8 cellular contexts compared by ENCODE assay signal in the genomic region with DNA sequence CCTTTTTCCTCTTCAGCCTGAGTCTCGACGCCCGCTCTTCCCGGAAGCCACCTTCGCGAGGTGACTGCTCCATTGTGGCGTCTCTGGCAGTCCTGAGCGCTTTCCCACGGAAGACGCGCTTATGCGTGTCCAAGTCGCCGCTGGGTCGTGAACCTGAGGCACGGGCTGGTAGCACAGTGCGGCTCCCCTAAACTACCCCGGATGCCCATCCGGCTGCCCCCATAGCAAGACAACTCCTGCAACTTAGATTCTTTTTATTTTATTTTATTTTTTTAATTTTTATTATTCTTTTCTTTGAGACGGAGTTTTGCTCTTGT. TPM values are rescaled to one million over a fixed set of nuclear protein-coding genes. Genes with fewer than 3 reads are reported as not detected.
DNase-seq lines count a peak whose midpoint lies in the region; ATAC-seq, FAIRE-seq and TF ChIP-seq lines count a peak whose summit lies in the region.

No MANE protein-coding gene starts in this region.

- 30% methylated on average over 20 of the region's 20 CpGs; no CpG with 5 or more reads in 1 of the 2 experiments for WGBS in H1 (ENCODE audit: extremely low coverage in 1 of 2, insufficient coverage in 1 of 2, insufficient read length in 1 of 2, insufficient replicate concordance in 2 of 2, low coverage in 1 of 2, low lambda C conversion rate in 2 of 2, missing lambda C conversion rate in 1 of 2), 2 experiments

- H3K79me2 ChIP-seq in KMS-11 (ENCODE audit: insufficient read depth, low read depth) (no peaks in the 10 kb centered on the region), H1 (ENCODE audit: control insufficient read depth in 1 of 2, insufficient read depth in 2 of 2, low read length in 2 of 2) (peaks cover 5 to 19% of the 10 kb centered on the region in 2 experiments), osteoblast (ENCODE audit: insufficient read depth, low read length) (no peaks in the 10 kb centered on the region)

- peak overlapping the region; percentile 80 for H2BK120ac ChIP-seq in H1 (replicated peaks; ENCODE audit: low read depth, low read length)

- peaks cover 5% of the 10 kb centered on the region; the same call in 1 of the 2 replicates for H3K79me1 ChIP-seq in H1 (ENCODE audit: low read depth, low read length)

- TF ChIP-seq CTCF in GM06990 (IDR thresholded peaks at IDR 0.05; ENCODE audit: insufficient read depth, low read length, poor library complexity, severe bottlenecking) (no peak), KMS-11 (conservative IDR thresholded peaks at IDR 0.05; ENCODE audit: low read depth, low read length) (no peak), H1 (IDR thresholded peaks at IDR 0.05; ENCODE audit: control extremely low read depth in 1 of 3, insufficient read depth in 1 of 3, low read depth in 1 of 3, low read length in 3 of 3) (no peak), osteoblast (IDR thresholded peaks at IDR 0.05; ENCODE audit: extremely low read depth, low read depth, low read length) (no peak)

- TF ChIP-seq RAD21 in H1 (IDR thresholded peaks at IDR 0.05 in 1 of 2, conservative IDR thresholded peaks at IDR 0.05 in 1 of 2; ENCODE audit: low read depth in 2 of 2, low read length in 2 of 2) = no peak

- peak overlapping the region; percentile 90 for H2BK5ac ChIP-seq in H1 (ENCODE audit: low read depth, low read length)

- no peak for ATAC-seq in HG02885 (IDR thresholded peaks at IDR 0.05; ENCODE audit: poor library complexity, unreplicated experiment)
- ATAC-seq in HG02623 (IDR thresholded peaks at IDR 0.05; ENCODE audit: unreplicated experiment) = no peak

- peak overlapping the region; percentile 98; the same call in 1 of the 2 replicates for H2BK15ac ChIP-seq in H1 (ENCODE audit: low read length)

- TF ChIP-seq EP300 in H1 (IDR thresholded peaks at IDR 0.05; ENCODE audit: borderline replicate concordance in 1 of 2, low read depth in 2 of 2, low read length in 2 of 2) = no peak

- H3K27ac ChIP-seq in KMS-11 (peak overlapping the region; percentile 59), H1 (ENCODE audit: low read depth, low read length) (peak overlapping the region; percentile 84), osteoblast (ENCODE audit: low read depth, low read length) (peak overlapping the region; percentile 91)

- POLR2A ChIA-PET in H1 (lab: Charles Lee; ENCODE audit: partially characterized antibody) = interaction anchor here (0.6 to 5.9 kb wide), 11 partner anchors 10 to 422 kb away, joined by 3 to 61 read pairs (median 4); a partner anchor contains a TSS

- H3K4me3 ChIP-seq in GM06990 (replicated peaks; ENCODE audit: low read depth, low read length) (peak overlapping the region; percentile 58), KMS-11 (IDR thresholded peaks at IDR 0.05; ENCODE audit: insufficient read depth, low read depth, low read length) (no peak overlapping the region), H1 (ENCODE audit: extremely low read depth in 1 of 4, insufficient read depth in 2 of 4, low read depth in 3 of 4, low read length in 4 of 4) (peak overlapping the region; percentile 34 to 84 (median 51); a peak in 7 of 8 replicates), osteoblast (ENCODE audit: insufficient read depth, low read length) (peak overlapping the region; percentile 76)

- H3K9ac ChIP-seq in KMS-11 = peak overlapping the region; percentile 54; the same call in 1 of the 2 replicates
- peak overlapping the region in 2 of 4 experiments; percentile 30 to 68; a peak in 4 of 7 replicates for H3K9ac ChIP-seq in H1 (replicated peaks in 1 of 4; ENCODE audit: extremely low read depth in 1 of 4, low read depth in 3 of 4, low read length in 3 of 4)

- H3K9me3 ChIP-seq in H1 (ENCODE audit: insufficient read depth in 2 of 2, low read depth in 1 of 2, low read length in 1 of 2) = no peaks in the 10 kb centered on the region
- H3K9me3 ChIP-seq in osteoblast (ENCODE audit: low read depth, low read length) = no peaks in the 10 kb centered on the region

- TF ChIP-seq POLR2A in H1 (IDR thresholded peaks at IDR 0.05; ENCODE audit: control extremely low read depth in 1 of 2, low read depth in 2 of 2, low read length in 2 of 2) = no peak

- H2AFZ ChIP-seq in KMS-11 (ENCODE audit: low read depth) (peak overlapping the region; percentile 38), H1 (ENCODE audit: low read length) (no peak overlapping the region), osteoblast (ENCODE audit: low read length) (peak overlapping the region; percentile 93)

- no peak overlapping the region for H3K23ac ChIP-seq in H1 (ENCODE audit: insufficient read length)

- FAIRE-seq in H1 (lab: Jason Lieb, UNC) = no peak

- H4K20me1 ChIP-seq in KMS-11 (ENCODE audit: insufficient read depth) (no peaks in the 10 kb centered on the region), H1 (replicated peaks in 1 of 2; ENCODE audit: control insufficient read depth in 1 of 2, insufficient read depth in 2 of 2, low read length in 2 of 2) (peaks cover 15 to 20% of the 10 kb centered on the region in 2 experiments), osteoblast (ENCODE audit: insufficient read depth, low read length) (no peaks in the 10 kb centered on the region)

- peak overlapping the region; percentile 94 for H3K4ac ChIP-seq in H1 (replicated peaks; ENCODE audit: insufficient read length, low read depth, low read length)

- H4K5ac ChIP-seq in H1 (ENCODE audit: insufficient read length, low read depth, low read length) = peak overlapping the region; percentile 84

- no peaks in the 10 kb centered on the region for H3K27me3 ChIP-seq in GM06990 (replicated peaks; ENCODE audit: control insufficient read depth, insufficient read depth, low read length)
- H3K27me3 ChIP-seq in KMS-11 (ENCODE audit: insufficient read depth, low read depth) = no peaks in the 10 kb centered on the region
- no peaks in the 10 kb centered on the region; a peak in 1 of 7 replicates for H3K27me3 ChIP-seq in H1 (replicated peaks in 1 of 4; ENCODE audit: control insufficient read depth in 3 of 4, extremely low read depth in 1 of 4, insufficient read depth in 3 of 4, low read length in 3 of 4)
- no peaks in the 10 kb centered on the region for H3K27me3 ChIP-seq in osteoblast (ENCODE audit: insufficient read depth, low read length)

- peak overlapping the region; percentile 36 for H3K56ac ChIP-seq in H1 (replicated peaks; ENCODE audit: insufficient read length, low read depth, low read length)

- no peak overlapping the region for H3K14ac ChIP-seq in H1 (ENCODE audit: insufficient read length)

- no peak overlapping the region for H2BK20ac ChIP-seq in H1 (ENCODE audit: low read length)

- CTCF ChIA-PET in H1 (lab: Charles Lee; ENCODE audit: partially characterized antibody) = interaction anchor here (2.3 to 4.0 kb wide), 3 partner anchors 24 to 144 kb away, joined by 10 to 23 read pairs (median 11); a partner anchor contains a TSS

- peak overlapping the region; percentile 72 for H4K8ac ChIP-seq in H1 (ENCODE audit: extremely low read depth, insufficient read depth, low read length)

- H3K4me2 ChIP-seq in KMS-11 (peak overlapping the region; percentile 87), H1 (ENCODE audit: insufficient read depth in 1 of 2, low read depth in 2 of 2, low read length in 2 of 2) (peak overlapping the region; percentile 92 to 99), osteoblast (ENCODE audit: insufficient read depth, low read length) (peak overlapping the region; percentile 78)

- H3K18ac ChIP-seq in H1 (ENCODE audit: extremely low read depth, low read length) = peak overlapping the region; percentile 96

- H3K36me3 ChIP-seq in GM06990 (ENCODE audit: control insufficient read depth, insufficient read depth, low read length) (no peaks in the 10 kb centered on the region; the same call in 1 of the 2 replicates), KMS-11 (ENCODE audit: insufficient read depth) (no peaks in the 10 kb centered on the region), H1 (ENCODE audit: control insufficient read depth in 2 of 4, insufficient read depth in 4 of 4, low read length in 3 of 4) (peaks cover 0 to 4% (median 0%) of the 10 kb centered on the region in 4 experiments; a peak in 3 of 8 replicates), osteoblast (ENCODE audit: insufficient read depth, low read length) (no peaks in the 10 kb centered on the region)

- DNase-seq in GM06990 (ENCODE audit: extremely low read depth, insufficient read length) (no peak), H1 (ENCODE audit: low read depth in 1 of 2, low spot score in 2 of 2) (no peak), osteoblast (ENCODE audit: insufficient read length, low spot score, missing footprints) (no peak), inferior parietal cortex (ENCODE audit: extremely low spot score) (no peak), kidney tubule cell (ENCODE audit: low spot score) (no peak)

- H3K23me2 ChIP-seq in H1 (ENCODE audit: low read depth, low read length) = peaks cover 22% of the 10 kb centered on the region

- peak overlapping the region; percentile 94 for H4K91ac ChIP-seq in H1 (replicated peaks; ENCODE audit: insufficient read length, low read length)

- H3K4me1 ChIP-seq in KMS-11 (ENCODE audit: low read depth, poor library complexity, severe bottlenecking) (peaks cover 26% of the 10 kb centered on the region), H1 (replicated peaks in 1 of 4; ENCODE audit: control insufficient read depth in 3 of 4, insufficient read depth in 4 of 4, low read length in 3 of 4) (peaks cover 0 to 28% (median 20%) of the 10 kb centered on the region in 4 experiments; a peak in 5 of 7 replicates), osteoblast (ENCODE audit: insufficient read depth, low read length) (peaks cover 15% of the 10 kb centered on the region)

- H2AK5ac ChIP-seq in H1 (ENCODE audit: low read depth, low read length) = peak overlapping the region; percentile 76; the same call in 1 of the 2 replicates

- peak overlapping the region; percentile 97 for H2BK12ac ChIP-seq in H1 (ENCODE audit: low read depth, low read length)

RNA-seq across cellular contexts. Expression of a gene that starts 2.1 kb away (rescaled TPM):
- 45.8 and 50.3 TPM in 2 replicates for total RNA-seq in H1 (2021; fragmentation: NEBNext Ultra II Directional; extraction: Animal tissue kit (Norgen Biotek cat#: 25700))
- 35.1 and 52.8 TPM in 2 replicates for polyA plus RNA-seq in H1 (2011; rRNA removed)
- 35.5 TPM for polyA plus RNA-seq in H1 (2011; cell fraction: cytosol; rRNA removed)
- polyA plus RNA-seq in H1 (2011; cell fraction: nucleus; rRNA removed) = 118 TPM
- polyA plus RNA-seq in H1 (2012, experiment 1 of 2) = 31.5 to 37.1 TPM (median 35.1 TPM) in 4 replicates
- polyA plus RNA-seq in H1 (2012, experiment 2 of 2) = 24.8 TPM
- polyA plus RNA-seq in H1 (2013, experiment 1 of 2) = 27.5 TPM
- 25.4 TPM for polyA plus RNA-seq in H1 (2013, experiment 2 of 2)
- polyA minus RNA-seq in H1 (2011; rRNA and poly(A)+ RNA removed) = 47.5 and 54.4 TPM in 2 replicates
- polyA minus RNA-seq in H1 (2011; cell fraction: cytosol; rRNA and poly(A)+ RNA removed) = 41.2 TPM
- 62.7 TPM for polyA minus RNA-seq in H1 (2011; cell fraction: nucleus; rRNA and poly(A)+ RNA removed)
- under 0.01 TPM in 1 of 2 replicates, not detected in the other for total RNA-seq in osteoblast

RNA-seq across cellular contexts. Expression of a gene that starts 7.2 kb away (rescaled TPM):
- 10.0 and 11.2 TPM in 2 replicates for total RNA-seq in H1 (2021; fragmentation: NEBNext Ultra II Directional; extraction: Animal tissue kit (Norgen Biotek cat#: 25700))
- polyA plus RNA-seq in H1 (2011; rRNA removed) = 12.0 and 13.6 TPM in 2 replicates
- 7.9 TPM for polyA plus RNA-seq in H1 (2011; cell fraction: cytosol; rRNA removed)
- polyA plus RNA-seq in H1 (2011; cell fraction: nucleus; rRNA removed) = 13.4 TPM
- 4.9 to 9.3 TPM (median 7.3 TPM) in 4 replicates for polyA plus RNA-seq in H1 (2012, experiment 1 of 2)
- polyA plus RNA-seq in H1 (2012, experiment 2 of 2) = 11.3 TPM
- 7.8 TPM for polyA plus RNA-seq in H1 (2013, experiment 1 of 2)
- 8.7 TPM for polyA plus RNA-seq in H1 (2013, experiment 2 of 2)
- 9.2 and 9.6 TPM in 2 replicates for polyA minus RNA-seq in H1 (2011; rRNA and poly(A)+ RNA removed)
- 5.4 TPM for polyA minus RNA-seq in H1 (2011; cell fraction: cytosol; rRNA and poly(A)+ RNA removed)
- 6.3 TPM for polyA minus RNA-seq in H1 (2011; cell fraction: nucleus; rRNA and poly(A)+ RNA removed)
- total RNA-seq in osteoblast = 30.8 and 30.9 TPM in 2 replicates

RNA-seq across cellular contexts. Expression of a gene that starts 26.3 kb away (rescaled TPM):
- 29.2 and 37.8 TPM in 2 replicates for total RNA-seq in H1 (2021; fragmentation: NEBNext Ultra II Directional; extraction: Animal tissue kit (Norgen Biotek cat#: 25700))
- 28.0 and 34.7 TPM in 2 replicates for polyA plus RNA-seq in H1 (2011; rRNA removed)
- 17.7 TPM for polyA plus RNA-seq in H1 (2011; cell fraction: cytosol; rRNA removed)
- polyA plus RNA-seq in H1 (2011; cell fraction: nucleus; rRNA removed) = 73.9 TPM
- polyA plus RNA-seq in H1 (2012, experiment 1 of 2) = 11.9 to 18.2 TPM (median 14.7 TPM) in 4 replicates
- polyA plus RNA-seq in H1 (2012, experiment 2 of 2) = 6.2 TPM
- polyA plus RNA-seq in H1 (2013, experiment 1 of 2) = 26.6 TPM
- 28.4 TPM for polyA plus RNA-seq in H1 (2013, experiment 2 of 2)
- 49.7 and 81.3 TPM in 2 replicates for polyA minus RNA-seq in H1 (2011; rRNA and poly(A)+ RNA removed)
- 12.5 TPM for polyA minus RNA-seq in H1 (2011; cell fraction: cytosol; rRNA and poly(A)+ RNA removed)
- 25.6 TPM for polyA minus RNA-seq in H1 (2011; cell fraction: nucleus; rRNA and poly(A)+ RNA removed)
- 35.1 and 36.9 TPM in 2 replicates for total RNA-seq in osteoblast

Comparison
In these comparisons a context has a peak if more than half of its experiments do, and no peak if none do; other contexts are left out.
1. RNA of a gene that starts 2.1 kb away (total RNA-seq): 45.8 to 50.3 TPM in H1; under 0.01 TPM in osteoblast; every median in the first group is over 10 times any median in the second.
2. Peak in every context shown above with its lines, with median percentiles within 50 percentile points of each other: H3K27ac ChIP-seq and H3K4me2 ChIP-seq.